Comparison of ENCODE assay signal across 10 cellular contexts in genomic region chr9:92180669-92181181, GRCh38.
A peak's percentile ranks its signal among the peaks of the same experiment; 100 is the strongest.
DNase-seq lines count a peak whose midpoint lies in the region; ATAC-seq, FAIRE-seq and TF ChIP-seq lines count a peak whose summit lies in the region.
"Had no signal": no experiment of that assay in that cellular context is flagged by ENCODE, and none has a peak within 500 bp of the region (broad histone marks: within the 10 kb centered on the region; RNA-seq: fewer than 3 reads in every experiment).

No MANE protein-coding gene starts in this region.

- no peaks in the 10 kb centered on the region for H3K36me3 Mint-ChIP-seq in natural killer cell

- H3K36me3 ChIP-seq in K562 (ENCODE audit: control insufficient read depth, insufficient read depth, low read length), result no peaks in the 10 kb centered on the region

- H3K4me3 ChIP-seq in K562, result no peak overlapping the region

- peaks cover 5% of the 10 kb centered on the region for H3K9me3 ChIP-seq in K562 (replicated peaks; ENCODE audit: control insufficient read depth, insufficient read depth, low read depth, low read length)

- peak overlapping the region; percentile 32 to 81 for H3K9ac ChIP-seq in K562 (ENCODE audit: insufficient read depth in 1 of 2, low read depth in 2 of 2, low read length in 2 of 2)

- peak in 1 of 3 experiments; percentile 9; a peak in 1 of 6 replicates for TF ChIP-seq CTCF in K562 (IDR thresholded peaks at IDR 0.05 in 2 of 3, conservative IDR thresholded peaks at IDR 0.05 in 1 of 3; ENCODE audit: insufficient read depth in 2 of 3, low read depth in 1 of 3, low read length in 3 of 3)
- no peak for TF ChIP-seq CTCF in natural killer cell (IDR thresholded peaks at IDR 0.05)

- peak in 1 of 2 experiments; percentile 26; a peak in 2 of 4 replicates for TF ChIP-seq RAD21 in K562 (CRISPR knock-in tag; conservative IDR thresholded peaks at IDR 0.05 in 1 of 2, IDR thresholded peaks at IDR 0.05 in 1 of 2)

- TF ChIP-seq EP300 in K562 (IDR thresholded peaks at IDR 0.05; ENCODE audit: low read length), result no peak

- H3K4me2 ChIP-seq in K562 (ENCODE audit: insufficient read depth, low read length), result peak overlapping the region; percentile 47

- peak; percentile 53 for DNase-seq in COR-L47 (lab: John Stamatoyannopoulos, UW)
- DNase-seq in HTR-8/SVneo (ENCODE audit: insufficient read length, low spot score), result peak; percentile 36
- peak; percentile 77 to 85 (median 80) for DNase-seq in K562 (ENCODE audit: extremely low read depth in 1 of 4, low spot score in 3 of 4)
- peak; percentile 54 for DNase-seq in left kidney (ENCODE audit: low read depth, low spot score)
- DNase-seq in natural killer cell, result no peak
- no peak for DNase-seq in medulla oblongata (ENCODE audit: extremely low spot score)
- no peak for DNase-seq in NCI-H2196 treated with DMSO at 0.1 percent for 48 hours (lab: John Stamatoyannopoulos, UW; ENCODE audit: unreplicated experiment)
- DNase-seq: cerebellar nuclear complex, NCI-H1930 had no signal

- no peak overlapping the region for H3K27ac Mint-ChIP-seq in natural killer cell

- in situ Hi-C loops in K562 (cut with MboI), result no loop called here

- H3K27me3 Mint-ChIP-seq in natural killer cell (ENCODE audit: low read depth in 2 of 2), result peaks cover 0 to 8% of the 10 kb centered on the region in 2 donors

- no peaks in the 10 kb centered on the region for H4K20me1 ChIP-seq in K562 (replicated peaks; ENCODE audit: control insufficient read depth, insufficient read depth, low read length)

- no peaks in the 10 kb centered on the region for H3K79me2 ChIP-seq in K562 (ENCODE audit: control insufficient read depth, insufficient read depth, low read length)

- WGBS in K562 (ENCODE audit: insufficient coverage, low coverage, missing lambda C conversion rate), result 11% methylated on average over 7 of the region's 7 CpGs

- H3K4me1 Mint-ChIP-seq in natural killer cell, result no peaks in the 10 kb centered on the region

- peaks cover 23 to 37% of the 10 kb centered on the region in 2 experiments for H3K4me1 ChIP-seq in K562 (replicated peaks in 1 of 2; ENCODE audit: control insufficient read depth in 2 of 2, insufficient read depth in 2 of 2, low read length in 2 of 2)

- BruUV-seq in K562 (replicated peaks; lab: Mats Ljungman, UMichigan), result no TSS peak

- no peak overlapping the region for H3K4me3 Mint-ChIP-seq in natural killer cell

- POLR2A ChIA-PET in K562 (lab: Yijun Ruan, JAX), result interaction anchor here (1.0 to 2.0 kb wide), 2 partner anchors 9 to 12 kb away, joined by 3 to 9 read pairs; no protein-coding TSS in a partner anchor

- no peak for FAIRE-seq in HTR-8/SVneo (lab: Jason Lieb, UNC)
- peak; percentile 93 for FAIRE-seq in K562 (lab: Jason Lieb, UNC)

- H3K9me1 ChIP-seq in K562 (ENCODE audit: control insufficient read depth, insufficient read depth, low read length), result no peaks in the 10 kb centered on the region

- CTCF ChIA-PET in K562 (lab: Yijun Ruan, JAX; ENCODE audit: low intra/inter-chr PET ratio), result no interaction called here

- H3K9me3 Mint-ChIP-seq in natural killer cell, result no peaks in the 10 kb centered on the region

- intact Hi-C loops in K562 (cut with micrococcal nuclease) (no loop called here), natural killer cell (cut with micrococcal nuclease) (no loop called here)

- ATAC-seq in K562 (peak; percentile 90), natural killer cell (no peak), GM21576 (IDR thresholded peaks at IDR 0.05; ENCODE audit: unreplicated experiment) (no peak)

- H3K27me3 ChIP-seq in K562 (ENCODE audit: control insufficient read depth in 2 of 2, insufficient read depth in 2 of 2, low read length in 2 of 2), result no peaks in the 10 kb centered on the region

- peak overlapping the region; percentile 81 for H2AFZ ChIP-seq in K562 (ENCODE audit: low read depth, low read length)

- no peak for TF ChIP-seq POLR2A in K562 (conservative IDR thresholded peaks at IDR 0.05)

- H3K27ac ChIP-seq in K562 (ENCODE audit: extremely low read depth, low read depth, low read length), result peak overlapping the region; percentile 43

TF ChIP-seq in K562, 482 proteins besides CTCF, POLR2A, EP300 and RAD21 (continues in another document):
- TF ChIP-seq KAT7 (CRISPR knock-in tag; IDR thresholded peaks at IDR 0.05; ENCODE audit: borderline replicate concordance) (no peak), IRF9 (tag; IDR thresholded peaks at IDR 0.05) (no peak), YY1 (IDR thresholded peaks at IDR 0.05; ENCODE audit: borderline replicate concordance in 1 of 3, control insufficient read depth in 1 of 3, extremely low read depth in 1 of 3, insufficient read depth in 3 of 3, insufficient read length in 1 of 3, insufficient replicate concordance in 2 of 3, low read depth in 1 of 3, low read length in 2 of 3) (peak in 1 of 3 experiments; percentile 40), MTA3 (IDR thresholded peaks at IDR 0.05; ENCODE audit: borderline replicate concordance) (0 out of 2 replicates have a peak, but pooled peaks have one; percentile 31), ZBTB8A (IDR thresholded peaks at IDR 0.05; ENCODE audit: partially characterized antibody) (no peak), SIX5 (IDR thresholded peaks at IDR 0.05; ENCODE audit: borderline replicate concordance in 1 of 2, insufficient read depth in 1 of 2, low read depth in 1 of 2, low read length in 2 of 2) (no peak), ZFP36 (IDR thresholded peaks at IDR 0.05; ENCODE audit: low read depth, low read length, partially characterized antibody) (no peak), NUFIP1 (IDR thresholded peaks at IDR 0.05; ENCODE audit: partially characterized antibody) (peak; percentile 18), ZNF316 (IDR thresholded peaks at IDR 0.05) (peak; percentile 72), SMARCE1 (IDR thresholded peaks at IDR 0.05) (peak; percentile 30; the same call in 1 of the 2 replicates), ZZZ3 (IDR thresholded peaks at IDR 0.05) (no peak), IRF1 (CRISPR knock-in tag; IDR thresholded peaks at IDR 0.05; ENCODE audit: borderline replicate concordance) (no peak), ZBTB1 (CRISPR knock-in tag; IDR thresholded peaks at IDR 0.05; ENCODE audit: borderline replicate concordance, low read depth) (no peak), THRAP3 (IDR thresholded peaks at IDR 0.05; ENCODE audit: borderline replicate concordance) (no peak), ZFX (CRISPR knock-in tag; IDR thresholded peaks at IDR 0.05) (no peak), ZNF347 (CRISPR knock-in tag; IDR thresholded peaks at IDR 0.05; ENCODE audit: low read depth) (no peak), LARP7 (IDR thresholded peaks at IDR 0.05) (no peak), RFX5 (IDR thresholded peaks at IDR 0.05; ENCODE audit: low read depth, low read length) (no peak), EHMT2 (IDR thresholded peaks at IDR 0.05) (peak; percentile 35; the same call in 1 of the 2 replicates), KHSRP (IDR thresholded peaks at IDR 0.05) (no peak), HLTF (IDR thresholded peaks at IDR 0.05) (no peak), BCOR (IDR thresholded peaks at IDR 0.05) (no peak), ZKSCAN3 (CRISPR knock-in tag; IDR thresholded peaks at IDR 0.05) (no peak), KLF10 (CRISPR knock-in tag; IDR thresholded peaks at IDR 0.05) (no peak), NCOR1 (IDR thresholded peaks at IDR 0.05) (no peak), ZNF699 (CRISPR knock-in tag; IDR thresholded peaks at IDR 0.05; ENCODE audit: insufficient replicate concordance) (no peak), E2F6 (IDR thresholded peaks at IDR 0.05; ENCODE audit: borderline replicate concordance in 1 of 2, extremely low read depth in 1 of 2, insufficient read depth in 1 of 2, insufficient read length in 1 of 2, low read depth in 1 of 2, low read length in 1 of 2, poor library complexity in 1 of 2, severe bottlenecking in 1 of 2) (peak in 1 of 2 experiments; percentile 64), CXXC5 (CRISPR knock-in tag; IDR thresholded peaks at IDR 0.05) (peak; percentile 66)
- TF ChIP-seq, protein P1, sequence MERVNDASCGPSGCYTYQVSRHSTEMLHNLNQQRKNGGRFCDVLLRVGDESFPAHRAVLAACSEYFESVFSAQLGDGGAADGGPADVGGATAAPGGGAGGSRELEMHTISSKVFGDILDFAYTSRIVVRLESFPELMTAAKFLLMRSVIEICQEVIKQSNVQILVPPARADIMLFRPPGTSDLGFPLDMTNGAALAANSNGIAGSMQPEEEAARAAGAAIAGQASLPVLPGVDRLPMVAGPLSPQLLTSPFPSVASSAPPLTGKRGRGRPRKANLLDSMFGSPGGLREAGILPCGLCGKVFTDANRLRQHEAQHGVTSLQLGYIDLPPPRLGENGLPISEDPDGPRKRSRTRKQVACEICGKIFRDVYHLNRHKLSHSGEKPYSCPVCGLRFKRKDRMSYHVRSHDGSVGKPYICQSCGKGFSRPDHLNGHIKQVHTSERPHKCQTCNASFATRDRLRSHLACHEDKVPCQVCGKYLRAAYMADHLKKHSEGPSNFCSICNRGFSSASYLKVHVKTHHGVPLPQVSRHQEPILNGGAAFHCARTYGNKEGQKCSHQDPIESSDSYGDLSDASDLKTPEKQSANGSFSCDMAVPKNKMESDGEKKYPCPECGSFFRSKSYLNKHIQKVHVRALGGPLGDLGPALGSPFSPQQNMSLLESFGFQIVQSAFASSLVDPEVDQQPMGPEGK (CRISPR knock-in tag; IDR thresholded peaks at IDR 0.05; ENCODE audit: borderline replicate concordance), result no peak

Comparison
In these comparisons a context has a peak if more than half of its experiments do, and no peak if none do; other contexts are left out.
1. DNase-seq: peak in COR-L47 (single experiment), HTR-8/SVneo (single experiment), K562 (4 of 4) and left kidney (single experiment); none in natural killer cell (single experiment), medulla oblongata (single experiment) and NCI-H2196 treated with DMSO at 0.1 percent for 48 hours (single experiment).